ENCODE assay signal across 1 cellular context in the genomic region with DNA sequence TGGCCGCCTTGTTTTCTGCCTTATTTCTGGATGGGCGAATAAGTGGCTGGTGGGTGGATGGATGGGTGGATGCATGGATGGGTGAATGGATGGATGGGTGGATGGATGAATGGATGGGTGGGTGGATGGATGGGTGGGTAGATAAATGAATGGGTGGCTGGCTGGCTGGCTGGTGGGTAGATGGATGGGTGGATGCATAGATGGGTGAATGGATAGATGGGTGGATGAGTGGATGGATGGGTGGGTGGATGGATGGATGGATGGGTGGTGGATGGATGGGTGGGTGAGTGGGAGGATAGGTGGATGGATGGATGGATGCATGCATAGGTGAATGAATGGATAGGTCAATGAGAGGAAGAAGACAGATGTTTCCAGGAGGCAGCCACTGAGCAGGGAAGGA.
TF ChIP-seq lines count a peak whose summit lies in the region.

No MANE protein-coding gene starts in this region.

TF ChIP-seq in HEK293, 187 proteins besides CTCF, POLR2A, EP300 and RAD21 (continued from another document):
- TF ChIP-seq, protein P1, sequence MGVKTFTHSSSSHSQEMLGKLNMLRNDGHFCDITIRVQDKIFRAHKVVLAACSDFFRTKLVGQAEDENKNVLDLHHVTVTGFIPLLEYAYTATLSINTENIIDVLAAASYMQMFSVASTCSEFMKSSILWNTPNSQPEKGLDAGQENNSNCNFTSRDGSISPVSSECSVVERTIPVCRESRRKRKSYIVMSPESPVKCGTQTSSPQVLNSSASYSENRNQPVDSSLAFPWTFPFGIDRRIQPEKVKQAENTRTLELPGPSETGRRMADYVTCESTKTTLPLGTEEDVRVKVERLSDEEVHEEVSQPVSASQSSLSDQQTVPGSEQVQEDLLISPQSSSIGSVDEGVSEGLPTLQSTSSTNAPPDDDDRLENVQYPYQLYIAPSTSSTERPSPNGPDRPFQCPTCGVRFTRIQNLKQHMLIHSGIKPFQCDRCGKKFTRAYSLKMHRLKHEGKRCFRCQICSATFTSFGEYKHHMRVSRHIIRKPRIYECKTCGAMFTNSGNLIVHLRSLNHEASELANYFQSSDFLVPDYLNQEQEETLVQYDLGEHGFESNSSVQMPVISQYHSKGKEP (tag by site-specific recombination; IDR thresholded peaks at IDR 0.05): no peak
- TF ChIP-seq EGR2 (tag by site-specific recombination; IDR thresholded peaks at IDR 0.05; ENCODE audit: low read depth) (peak; percentile 100), ZBTB17 (tag by site-specific recombination; IDR thresholded peaks at IDR 0.05) (peak; percentile 67), ZNF366 (tag by site-specific recombination; conservative IDR thresholded peaks at IDR 0.05) (peak; percentile 80), ZNF660 (tag by site-specific recombination; IDR thresholded peaks at IDR 0.05) (no peak), ZNF292 (tag by site-specific recombination; IDR thresholded peaks at IDR 0.05; ENCODE audit: borderline replicate concordance, low read depth) (no peak)
